Comparison of ENCODE assay signal across 27 cellular contexts in the genomic region with DNA sequence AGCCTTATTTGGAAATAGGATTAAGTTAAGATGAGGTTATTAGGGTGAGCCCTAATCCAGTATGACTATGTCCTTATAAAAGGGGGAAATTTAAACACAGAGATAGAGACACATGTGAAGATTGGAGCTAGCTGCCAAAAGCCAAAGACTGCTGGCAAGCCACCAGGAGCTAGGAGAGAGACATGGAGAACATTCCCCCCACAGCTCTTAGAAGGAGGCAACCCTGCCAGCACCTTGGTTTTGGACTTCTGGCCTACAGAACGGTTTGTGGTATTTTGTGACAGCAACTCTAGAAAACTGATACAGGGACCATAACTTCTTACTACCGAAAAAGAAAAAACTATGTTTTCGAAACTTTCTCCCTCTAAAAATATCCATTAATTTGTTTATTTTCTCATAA.
"Had no signal": no experiment of that assay in that cellular context is flagged by ENCODE, and none has a peak within 500 bp of the region (broad histone marks: within the 10 kb centered on the region; RNA-seq: fewer than 3 reads in every experiment).

No MANE protein-coding gene starts in this region.

- DNase-seq: activated CD4-positive, alpha-beta T cell treated with anti-CD3 and anti-CD28 coated beads for 36 hours; activated CD4-positive, alpha-beta T cell treated with anti-CD3 and anti-CD28 coated beads, Interleukin-2, amount 10 ng/mL, durations not matched to agents 7 days and 5 days; activated CD4-positive, alpha-beta T cell treated with anti-CD3 and anti-CD28 coated beads, Interleukin-2, amount 50 U/mL, for 48 hours; activated CD8-positive, alpha-beta T cell treated with anti-CD3 and anti-CD28 coated beads, Interleukin-2, amount 10 ng/mL, durations not matched to agents 7 days and 5 days; activated gamma-delta T cell; activated naive CD4-positive, alpha-beta T cell treated with anti-CD3 and anti-CD28 coated beads for 36 hours; activated T-cell treated with anti-CD3 and anti-CD28 coated beads, Interleukin-2, amount 50 U/mL, for 24 hours; Karpas-422; KBM-7; MM.1S; NCI-H1092 treated with DMSO at 0.1 percent for 48 hours; NCI-H1417; NCI-H146; NCI-H187; NCI-H2029 treated with DMSO at 0.1 percent for 48 hours; NCI-H2171 treated with DMSO at 0.1 percent for 48 hours; NCI-H2227 treated with DMSO at 0.1 percent for 48 hours; NCI-H524 treated with DMSO at 0.1 percent for 48 hours; NK-92 treated with Interleukin-12 subunit alpha and Interleukin-12 subunit beta, amount 100 ng/mL, for 24 hours; PC-3; Peyer's patch; RPMI8226; SHP77 treated with DMSO at 0.1 percent for 48 hours; SK-N-SH had no signal

- ATAC-seq: activated CD4-positive, alpha-beta T cell treated with anti-CD3 and anti-CD28 coated beads for 36 hours; activated CD4-positive, CD25-positive, alpha-beta regulatory T cell treated with anti-CD3 and anti-CD28 coated beads, Interleukin-2, amount 50 U/mL, for 24 hours; activated CD8-positive, alpha-beta T cell treated with anti-CD3 and anti-CD28 coated beads, Interleukin-2, amount 10 ng/mL, durations not matched to agents 7 days and 5 days; activated naive CD4-positive, alpha-beta T cell treated with anti-CD3 and anti-CD28 coated beads, Interleukin-2, amount 50 U/mL, for 72 hours; PC-3; WTC11 had no signal
